1 cellular context compared by ENCODE assay signal in the genomic region with DNA sequence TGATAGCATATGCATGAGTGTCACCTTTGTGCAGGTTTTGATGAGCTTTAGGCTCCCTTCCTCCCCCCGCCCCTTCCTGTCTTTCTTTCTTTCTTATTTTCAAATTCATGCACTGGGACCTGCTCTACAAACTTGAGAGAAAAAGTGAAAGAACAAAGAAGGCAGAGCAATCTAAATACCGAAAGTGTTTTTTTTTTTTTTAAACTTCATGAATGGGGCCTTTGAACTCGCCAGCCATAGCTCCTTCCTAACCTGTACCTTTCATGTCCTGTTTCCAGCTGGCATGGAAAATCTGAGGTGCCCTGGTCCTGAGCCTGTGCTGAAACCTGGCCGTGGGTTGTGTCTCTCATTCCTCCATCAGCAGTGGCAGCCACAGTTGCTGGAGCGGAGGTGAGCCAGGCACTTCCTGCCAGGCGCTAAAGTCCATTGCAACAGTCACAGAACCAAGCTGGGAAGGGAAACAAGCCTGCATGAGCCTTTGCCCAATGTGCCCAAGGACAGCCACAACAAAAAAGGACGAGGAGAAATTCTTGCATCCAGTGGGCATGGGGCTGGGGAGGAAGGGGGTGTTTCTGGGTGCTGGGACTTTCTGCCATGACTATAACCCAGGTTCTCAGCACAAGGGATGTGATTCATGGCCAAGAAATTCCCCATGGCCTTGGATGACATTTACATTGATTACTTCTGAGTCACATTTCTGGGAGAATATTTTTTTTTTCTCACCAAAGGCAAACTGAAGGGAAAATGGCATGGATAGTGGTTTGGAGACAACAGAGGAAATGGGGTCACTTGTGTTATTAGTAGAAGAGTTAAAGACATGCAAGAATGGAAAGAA.
TF ChIP-seq lines count a peak whose summit lies in the region.

No MANE protein-coding gene starts in this region.

TF ChIP-seq in HepG2, 621 proteins besides CTCF, POLR2A, EP300 and RAD21 (continued from another document):
- TF ChIP-seq, protein P1, sequence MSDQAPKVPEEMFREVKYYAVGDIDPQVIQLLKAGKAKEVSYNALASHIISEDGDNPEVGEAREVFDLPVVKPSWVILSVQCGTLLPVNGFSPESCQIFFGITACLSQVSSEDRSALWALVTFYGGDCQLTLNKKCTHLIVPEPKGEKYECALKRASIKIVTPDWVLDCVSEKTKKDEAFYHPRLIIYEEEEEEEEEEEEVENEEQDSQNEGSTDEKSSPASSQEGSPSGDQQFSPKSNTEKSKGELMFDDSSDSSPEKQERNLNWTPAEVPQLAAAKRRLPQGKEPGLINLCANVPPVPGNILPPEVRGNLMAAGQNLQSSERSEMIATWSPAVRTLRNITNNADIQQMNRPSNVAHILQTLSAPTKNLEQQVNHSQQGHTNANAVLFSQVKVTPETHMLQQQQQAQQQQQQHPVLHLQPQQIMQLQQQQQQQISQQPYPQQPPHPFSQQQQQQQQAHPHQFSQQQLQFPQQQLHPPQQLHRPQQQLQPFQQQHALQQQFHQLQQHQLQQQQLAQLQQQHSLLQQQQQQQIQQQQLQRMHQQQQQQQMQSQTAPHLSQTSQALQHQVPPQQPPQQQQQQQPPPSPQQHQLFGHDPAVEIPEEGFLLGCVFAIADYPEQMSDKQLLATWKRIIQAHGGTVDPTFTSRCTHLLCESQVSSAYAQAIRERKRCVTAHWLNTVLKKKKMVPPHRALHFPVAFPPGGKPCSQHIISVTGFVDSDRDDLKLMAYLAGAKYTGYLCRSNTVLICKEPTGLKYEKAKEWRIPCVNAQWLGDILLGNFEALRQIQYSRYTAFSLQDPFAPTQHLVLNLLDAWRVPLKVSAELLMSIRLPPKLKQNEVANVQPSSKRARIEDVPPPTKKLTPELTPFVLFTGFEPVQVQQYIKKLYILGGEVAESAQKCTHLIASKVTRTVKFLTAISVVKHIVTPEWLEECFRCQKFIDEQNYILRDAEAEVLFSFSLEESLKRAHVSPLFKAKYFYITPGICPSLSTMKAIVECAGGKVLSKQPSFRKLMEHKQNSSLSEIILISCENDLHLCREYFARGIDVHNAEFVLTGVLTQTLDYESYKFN (CRISPR knock-in tag; conservative IDR thresholded peaks at IDR 0.05): 0 out of 2 replicates have a peak, but pooled peaks have one; percentile 11
- TF ChIP-seq LCORL (IDR thresholded peaks at IDR 0.05): no peak
- TF ChIP-seq LCORL (CRISPR knock-in tag; IDR thresholded peaks at IDR 0.05): 0 out of 2 replicates have a peak, but pooled peaks have one; percentile 28
- no peak for TF ChIP-seq ZFP36 (IDR thresholded peaks at IDR 0.05; ENCODE audit: borderline replicate concordance, low read depth, low read length, partially characterized antibody)
- no peak for TF ChIP-seq ZNF713 (CRISPR knock-in tag; IDR thresholded peaks at IDR 0.05)
- peak; percentile 51; the same call in 1 of the 2 replicates for TF ChIP-seq RXRB (CRISPR knock-in tag; IDR thresholded peaks at IDR 0.05; ENCODE audit: borderline replicate concordance)
- 0 out of 2 replicates have a peak, but pooled peaks have one; percentile 22 for TF ChIP-seq PITX1 (CRISPR knock-in tag; IDR thresholded peaks at IDR 0.05)
